1 cellular context compared by ENCODE assay signal in genomic region chr19:34359140-34359953, GRCh38.
TF ChIP-seq lines count a peak whose summit lies in the region.

No MANE protein-coding gene starts in this region.

TF ChIP-seq in HepG2, 621 proteins besides CTCF, POLR2A, EP300 and RAD21 (continued from another document and continues in another):
- peak; percentile 82; the same call in 1 of the 2 replicates for TF ChIP-seq ZHX2 (IDR thresholded peaks at IDR 0.05; ENCODE audit: low read depth)
- TF ChIP-seq ZHX2 (CRISPR knock-in tag; IDR thresholded peaks at IDR 0.05; ENCODE audit: borderline replicate concordance) = no peak
- TF ChIP-seq ZNF552 (CRISPR knock-in tag; IDR thresholded peaks at IDR 0.05; ENCODE audit: borderline replicate concordance) = 0 out of 2 replicates have a peak, but pooled peaks have one; percentile 43
- peak; percentile 46; the same call in 1 of the 2 replicates for TF ChIP-seq DR1 (CRISPR knock-in tag; IDR thresholded peaks at IDR 0.05)
- no peak; the same call in 1 of the 2 replicates for TF ChIP-seq ZNF724P (CRISPR knock-in tag; IDR thresholded peaks at IDR 0.05; ENCODE audit: borderline replicate concordance)
- TF ChIP-seq ZNF660 (CRISPR knock-in tag; IDR thresholded peaks at IDR 0.05; ENCODE audit: borderline replicate concordance, low read depth) = no peak
- TF ChIP-seq TCF12 (IDR thresholded peaks at IDR 0.05) = no peak
- peak; percentile 53; the same call in 1 of the 2 replicates for TF ChIP-seq TCF12 (CRISPR knock-in tag; IDR thresholded peaks at IDR 0.05)
- TF ChIP-seq NFE2 (CRISPR knock-in tag; IDR thresholded peaks at IDR 0.05) = peak; percentile 96
- TF ChIP-seq ZNF609 (CRISPR knock-in tag; IDR thresholded peaks at IDR 0.05; ENCODE audit: borderline replicate concordance) = peak; percentile 14; the same call in 1 of the 2 replicates
- peak; percentile 74; the same call in 1 of the 2 replicates for TF ChIP-seq RXRB (CRISPR knock-in tag; IDR thresholded peaks at IDR 0.05; ENCODE audit: borderline replicate concordance)
- peak; percentile 76; the same call in 1 of the 2 replicates for TF ChIP-seq TAF1 (CRISPR knock-in tag; IDR thresholded peaks at IDR 0.05)
- no peak; the same call in 1 of the 2 replicates for TF ChIP-seq AHR (CRISPR knock-in tag; IDR thresholded peaks at IDR 0.05)
- no peak for TF ChIP-seq ZBTB46 (CRISPR knock-in tag; IDR thresholded peaks at IDR 0.05; ENCODE audit: borderline replicate concordance)
- TF ChIP-seq MYNN (CRISPR knock-in tag; IDR thresholded peaks at IDR 0.05; ENCODE audit: low read depth) = no peak
- peak; percentile 99 for TF ChIP-seq MAFG (CRISPR knock-in tag; IDR thresholded peaks at IDR 0.05)
- TF ChIP-seq GMEB2 (CRISPR knock-in tag; IDR thresholded peaks at IDR 0.05; ENCODE audit: low read depth) = peak; percentile 77
- TF ChIP-seq RAD51 (IDR thresholded peaks at IDR 0.05; ENCODE audit: borderline replicate concordance) = no peak
- peak; percentile 40 for TF ChIP-seq ZNF501 (CRISPR knock-in tag; IDR thresholded peaks at IDR 0.05)
- TF ChIP-seq ZNF430 (CRISPR knock-in tag; IDR thresholded peaks at IDR 0.05) = no peak
- peak; percentile 67 for TF ChIP-seq KAT8 (CRISPR knock-in tag; IDR thresholded peaks at IDR 0.05)
- TF ChIP-seq ZKSCAN8 (CRISPR knock-in tag; IDR thresholded peaks at IDR 0.05; ENCODE audit: borderline replicate concordance) = peak; percentile 26; the same call in 1 of the 2 replicates
- no peak for TF ChIP-seq MATR3 (CRISPR knock-in tag; IDR thresholded peaks at IDR 0.05)
- TF ChIP-seq TOPORS (CRISPR knock-in tag; IDR thresholded peaks at IDR 0.05) = peak; percentile 69
- TF ChIP-seq CEBPG (CRISPR knock-in tag; IDR thresholded peaks at IDR 0.05) = peak; percentile 85
- 0 out of 2 replicates have a peak, but pooled peaks have one; percentile 52 for TF ChIP-seq HMGXB3 (CRISPR knock-in tag; IDR thresholded peaks at IDR 0.05; ENCODE audit: borderline replicate concordance)
- no peak for TF ChIP-seq SP1 (IDR thresholded peaks at IDR 0.05)
- peak; percentile 61 for TF ChIP-seq SP1 (CRISPR knock-in tag; IDR thresholded peaks at IDR 0.05)
- peak; percentile 90 for TF ChIP-seq IRF2 (CRISPR knock-in tag; IDR thresholded peaks at IDR 0.05)
- TF ChIP-seq THAP9 (CRISPR knock-in tag; IDR thresholded peaks at IDR 0.05; ENCODE audit: borderline replicate concordance) = peak; percentile 59; the same call in 1 of the 2 replicates
- TF ChIP-seq CREM (IDR thresholded peaks at IDR 0.05) = no peak; the same call in none of the 2 replicates
- TF ChIP-seq CREM (CRISPR knock-in tag; IDR thresholded peaks at IDR 0.05) = no peak
- peak; percentile 67; the same call in 1 of the 2 replicates for TF ChIP-seq RNF2 (conservative IDR thresholded peaks at IDR 0.05; ENCODE audit: low read depth)
- 0 out of 2 replicates have a peak, but pooled peaks have one; percentile 50 for TF ChIP-seq MIER3 (CRISPR knock-in tag; IDR thresholded peaks at IDR 0.05; ENCODE audit: borderline replicate concordance)
- peak; percentile 42; the same call in 1 of the 2 replicates for TF ChIP-seq CREB1 (IDR thresholded peaks at IDR 0.05)
- TF ChIP-seq CREB1 (CRISPR knock-in tag; IDR thresholded peaks at IDR 0.05) = no peak
